ENCODE assay signal across 8 cellular contexts in genomic region chr14:21072102-21072501, GRCh38. TPM values are rescaled to one million over a fixed set of nuclear protein-coding genes. Genes with fewer than 3 reads are reported as not detected.
DNase-seq lines count a peak whose midpoint lies in the region; ATAC-seq and TF ChIP-seq lines count a peak whose summit lies in the region.

No MANE protein-coding gene starts in this region.

- H3K9me3 Mint-ChIP-seq in mesothelial cell of epicardium = no peaks in the 10 kb centered on the region

- peaks cover 7% of the 10 kb centered on the region for H3K27me3 Mint-ChIP-seq in mesothelial cell of epicardium (ENCODE audit: low read depth)

- no peaks in the 10 kb centered on the region for H4K20me1 ChIP-seq in OCI-LY3 (ENCODE audit: insufficient read depth, low read length)

- H3K27ac Mint-ChIP-seq in mesothelial cell of epicardium = peak overlapping the region; percentile 93

- H3K4me3 Mint-ChIP-seq in mesothelial cell of epicardium = peak overlapping the region; percentile 87

- DNase-seq in Daoy (ENCODE audit: low read depth) = peak; percentile 68
- DNase-seq in dedifferentiated amniotic fluid mesenchymal stem cell (ENCODE audit: extremely low spot score) = peak; percentile 78
- DNase-seq in mesothelial cell of epicardium (ENCODE audit: low spot score in 2 of 2, unreplicated experiment in 2 of 2) = no peak
- no peak for DNase-seq in cerebellar nuclear complex (lab: John Stamatoyannopoulos, UW)
- DNase-seq in activated T-cell treated with anti-CD3 and anti-CD28 coated beads, Interleukin-2, amount 50 U/mL, for 48 hours = no peak
- DNase-seq in DMS153 (lab: John Stamatoyannopoulos, UW) = no peak

- no peaks in the 10 kb centered on the region for H3K79me2 ChIP-seq in OCI-LY3 (ENCODE audit: low read length)

- peaks cover 19% of the 10 kb centered on the region for H3K36me3 Mint-ChIP-seq in mesothelial cell of epicardium

- no peak for ATAC-seq in GM21737 (IDR thresholded peaks at IDR 0.05; ENCODE audit: unreplicated experiment)

- peak overlapping the region; percentile 60 for H3K27ac ChIP-seq in OCI-LY3 (ENCODE audit: low read length)

- H3K4me1 ChIP-seq in OCI-LY3 (ENCODE audit: low read length) = peaks cover 31% of the 10 kb centered on the region

- H3K4me1 Mint-ChIP-seq in mesothelial cell of epicardium = peaks cover 31% of the 10 kb centered on the region

- H3K27me3 ChIP-seq in OCI-LY3 (ENCODE audit: low read depth, low read length) = peaks cover 23% of the 10 kb centered on the region

- no peak overlapping the region for H2AFZ ChIP-seq in OCI-LY3 (ENCODE audit: low read depth, low read length)

- H3K36me3 ChIP-seq in OCI-LY3 (replicated peaks; ENCODE audit: low read depth, low read length) = no peaks in the 10 kb centered on the region

- peak overlapping the region; percentile 78 for H3K9ac ChIP-seq in OCI-LY3 (ENCODE audit: low read length)

- H3K9me3 ChIP-seq in OCI-LY3 (ENCODE audit: insufficient read depth, low read length) = no peaks in the 10 kb centered on the region

- peak overlapping the region; percentile 84 for H3K4me3 ChIP-seq in OCI-LY3 (ENCODE audit: low read length)

- TF ChIP-seq CTCF in OCI-LY3 (IDR thresholded peaks at IDR 0.05; ENCODE audit: low read depth, low read length) (no peak), mesothelial cell of epicardium (IDR thresholded peaks at IDR 0.05; ENCODE audit: unreplicated experiment) (no peak)

- peak overlapping the region; percentile 93 for H3K4me2 ChIP-seq in OCI-LY3 (ENCODE audit: low read length)

RNA-seq across cellular contexts. Expression of gene ARHGEF40, which starts 2.0 kb away (rescaled TPM):
- 59.9 and 86.1 TPM in 2 replicates for total RNA-seq in Daoy (2014; rRNA removed; shearing (Covaris generic))
- 83.2 to 96.2 TPM (median 83.5 TPM) in 3 replicates for total RNA-seq in mesothelial cell of epicardium

RNA-seq across cellular contexts. Expression of gene RNASE8, which starts 14.5 kb away (rescaled TPM):
- total RNA-seq in Daoy (2014; rRNA removed; shearing (Covaris generic)) = not detected in 2 replicates
- not detected in 3 replicates for total RNA-seq in mesothelial cell of epicardium

RNA-seq across cellular contexts. Expression of gene ZNF219, which starts 26.4 kb away (rescaled TPM):
- 13.4 and 13.7 TPM in 2 replicates for total RNA-seq in Daoy (2014; rRNA removed; shearing (Covaris generic))
- total RNA-seq in mesothelial cell of epicardium = 73.3 to 79.3 TPM (median 75.2 TPM) in 3 replicates

RNA-seq across cellular contexts. Expression of gene TMEM253, which starts 28.8 kb away (rescaled TPM):
- total RNA-seq in Daoy (2014; rRNA removed; shearing (Covaris generic)) = not detected in 2 replicates
- total RNA-seq in mesothelial cell of epicardium = 1.3 to 1.9 TPM (median 1.6 TPM) in 3 replicates

RNA-seq across cellular contexts. Expression of gene RNASE7, which starts 29.9 kb away (rescaled TPM):
- total RNA-seq in Daoy (2014; rRNA removed; shearing (Covaris generic)) = not detected in 2 replicates
- 0.29 to 0.66 TPM (median 0.34 TPM) in 3 replicates for total RNA-seq in mesothelial cell of epicardium

Comparison
In these comparisons a context has a peak if more than half of its experiments do, and no peak if none do; other contexts are left out.
1. DNase-seq: peak in Daoy (single experiment) and dedifferentiated amniotic fluid mesenchymal stem cell (single experiment); none in mesothelial cell of epicardium (0 of 2), cerebellar nuclear complex (0 of 2), activated T-cell treated with anti-CD3 and anti-CD28 coated beads, Interleukin-2, amount 50 U/mL, for 48 hours (0 of 2) and DMS153 (single experiment).